Comparison of ENCODE assay signal across 1 cellular context in genomic region chr7:114922151-114922651, GRCh38.
TF ChIP-seq lines count a peak whose summit lies in the region.

No MANE protein-coding gene starts in this region.

TF ChIP-seq in IMR-90, 13 proteins besides CTCF, POLR2A, EP300 and RAD21 (continued from another document):
- TF ChIP-seq ELK1 (IDR thresholded peaks at IDR 0.05; ENCODE audit: borderline replicate concordance, low read depth, low read length), result no peak
- TF ChIP-seq MXI1 (IDR thresholded peaks at IDR 0.05; ENCODE audit: borderline replicate concordance, low read depth, low read length), result no peak
- TF ChIP-seq SMC3 (IDR thresholded peaks at IDR 0.05; ENCODE audit: low read depth, low read length), result no peak
- no peak for TF ChIP-seq RFX5 (IDR thresholded peaks at IDR 0.05; ENCODE audit: low read depth, low read length)
- TF ChIP-seq, protein P1, sequence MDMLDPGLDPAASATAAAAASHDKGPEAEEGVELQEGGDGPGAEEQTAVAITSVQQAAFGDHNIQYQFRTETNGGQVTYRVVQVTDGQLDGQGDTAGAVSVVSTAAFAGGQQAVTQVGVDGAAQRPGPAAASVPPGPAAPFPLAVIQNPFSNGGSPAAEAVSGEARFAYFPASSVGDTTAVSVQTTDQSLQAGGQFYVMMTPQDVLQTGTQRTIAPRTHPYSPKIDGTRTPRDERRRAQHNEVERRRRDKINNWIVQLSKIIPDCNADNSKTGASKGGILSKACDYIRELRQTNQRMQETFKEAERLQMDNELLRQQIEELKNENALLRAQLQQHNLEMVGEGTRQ (IDR thresholded peaks at IDR 0.05; ENCODE audit: low read depth, low read length), result no peak
- TF ChIP-seq MAFK (IDR thresholded peaks at IDR 0.05; ENCODE audit: low read depth, low read length), result no peak
- TF ChIP-seq BHLHE40 (IDR thresholded peaks at IDR 0.05; ENCODE audit: low read depth, low read length), result no peak
